In the genomic region with DNA sequence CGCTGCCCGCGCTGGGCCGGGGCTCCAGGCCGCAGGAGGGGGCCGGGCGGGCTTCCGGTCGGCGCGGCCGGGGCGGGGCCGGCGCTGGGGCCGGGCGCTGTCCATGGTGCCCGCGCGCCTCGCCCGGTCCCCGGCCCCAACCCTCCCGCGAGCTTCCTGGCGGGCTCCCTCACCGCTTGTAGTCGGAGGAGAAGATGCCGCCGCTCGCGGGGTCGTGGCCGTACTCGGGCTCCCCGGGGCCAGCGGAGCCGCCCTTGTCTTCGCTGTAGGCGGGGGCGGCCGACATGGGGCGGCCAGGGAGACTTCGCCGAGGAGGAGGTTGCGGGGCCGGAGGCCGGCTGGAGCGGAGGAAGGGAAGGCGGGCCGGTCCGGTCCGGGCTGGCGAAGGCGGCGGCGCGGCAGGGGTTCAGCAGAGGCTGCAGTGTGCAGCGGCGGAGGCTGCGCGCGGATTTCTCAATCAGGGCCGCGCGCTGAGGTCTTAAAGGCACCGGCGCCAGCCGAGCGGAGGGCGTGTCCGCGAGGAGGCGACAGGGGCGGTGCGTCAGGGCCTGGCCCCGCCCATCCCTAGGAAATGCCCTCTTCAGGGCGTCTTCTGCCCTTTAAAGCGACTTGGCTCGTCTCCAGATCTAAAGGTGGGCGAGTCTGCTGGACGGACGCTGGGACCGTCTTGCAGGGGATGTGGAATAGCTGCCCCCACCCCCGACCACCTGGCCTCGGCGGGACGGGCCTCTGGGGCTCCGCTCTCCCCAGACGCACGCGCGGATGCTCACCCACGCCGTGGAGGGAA, we compare ENCODE assay signal across 8 cellular contexts. TPM values are rescaled to one million over a fixed set of nuclear protein-coding genes. Genes with fewer than 3 reads are reported as not detected.
A peak's percentile ranks its signal among the peaks of the same experiment; 100 is the strongest.
DNase-seq lines count a peak whose midpoint lies in the region; ATAC-seq and TF ChIP-seq lines count a peak whose summit lies in the region.

AP3B2 (minus strand) TSS at position 455 of the 787 bp plus-strand sequence; CDS start at position 286, 169 bp downstream.

- no peak within 1 kb of the TSS for H3K27ac Mint-ChIP-seq in activated CD4-positive, alpha-beta memory T cell treated with anti-CD3 and anti-CD28 coated beads for 36 hours

- H3K36me3 ChIP-seq in lung (ENCODE audit: control insufficient read depth in 2 of 2, insufficient read depth in 2 of 2, low read length in 2 of 2), result no peaks in the 10 kb centered on the region

- POLR2A ChIA-PET in activated CD4-positive, alpha-beta memory T cell treated with anti-CD3 and anti-CD28 coated beads for 36 hours (lab: Charles Lee), result interaction anchor here (0.8 kb wide), 1 partner anchor 1408 kb away, joined by 3 read pairs; no protein-coding TSS in a partner anchor

- TF ChIP-seq CTCF in AG09309 (IDR thresholded peaks at IDR 0.05; ENCODE audit: control insufficient read depth, insufficient read depth, low read depth, low read length, missing control alignments), result no peak
- TF ChIP-seq CTCF in lung (IDR thresholded peaks at IDR 0.05; ENCODE audit: control extremely low read depth, extremely low read depth), result no peak

- H3K27me3 Mint-ChIP-seq in activated CD4-positive, alpha-beta memory T cell treated with anti-CD3 and anti-CD28 coated beads for 36 hours, result peaks cover 15% of the 10 kb centered on the region

- ATAC-seq in HG03442 (IDR thresholded peaks at IDR 0.05; ENCODE audit: unreplicated experiment) (peak; percentile 88), lung (ENCODE audit: insufficient read depth, low FRiP score) (peak; percentile 95)

- intact Hi-C loops in activated CD4-positive, alpha-beta memory T cell treated with anti-CD3 and anti-CD28 coated beads for 36 hours (cut with micrococcal nuclease), result loop anchor here (1.0 kb wide), 1 partner anchor 29 kb away; no protein-coding TSS in a partner anchor

- CTCF ChIA-PET in activated CD4-positive, alpha-beta memory T cell treated with anti-CD3 and anti-CD28 coated beads for 36 hours (lab: Charles Lee), result interaction anchor here (0.7 to 1.5 kb wide), 3 partner anchors 40 to 301 kb away, joined by 3 to 6 read pairs (median 3); no protein-coding TSS in a partner anchor

- peak; percentile 16 for DNase-seq in AG09309 (ENCODE audit: low read depth)
- peak; percentile 80 for DNase-seq in GM19240 (ENCODE audit: insufficient read length, low spot score)
- DNase-seq in NCI-H69 (lab: John Stamatoyannopoulos, UW), result peak; percentile 92
- DNase-seq in activated CD4-positive, alpha-beta memory T cell treated with anti-CD3 and anti-CD28 coated beads for 36 hours, result peak; percentile 76
- DNase-seq in ecto neural progenitor cell (ENCODE audit: low spot score), result peak; percentile 84
- DNase-seq in lung (ENCODE audit: low spot score), result peak; percentile 70
- DNase-seq in stimulated activated CD4-positive, alpha-beta T cell treated with anti-CD3 and anti-CD28 coated beads, TNF-alpha, amount 100 ng/mL, for 1 hour (ENCODE audit: low read depth in 3 of 3, low spot score in 1 of 3), result peak; percentile 9 to 52 (median 33)

- H3K4me3 ChIP-seq in AG09309 (ENCODE audit: control insufficient read depth, low read depth, low read length) (peak within 1 kb of the TSS; percentile 51), lung (peak within 1 kb of the TSS; percentile 60)

- H3K4me1 ChIP-seq in lung (ENCODE audit: control insufficient read depth in 2 of 2, insufficient read depth in 2 of 2, low read length in 2 of 2), result peaks cover 3% of the 10 kb centered on the region in 2 donors

- peak within 1 kb of the TSS; percentile 63 for H3K4me3 Mint-ChIP-seq in activated CD4-positive, alpha-beta memory T cell treated with anti-CD3 and anti-CD28 coated beads for 36 hours

- H3K4me1 Mint-ChIP-seq in activated CD4-positive, alpha-beta memory T cell treated with anti-CD3 and anti-CD28 coated beads for 36 hours (ENCODE audit: low read depth), result no peaks in the 10 kb centered on the region

- no peaks in the 10 kb centered on the region for H3K36me3 Mint-ChIP-seq in activated CD4-positive, alpha-beta memory T cell treated with anti-CD3 and anti-CD28 coated beads for 36 hours

- WGBS in lung, 2 donors, result 1 to 2% methylated on average over 69 to 95 of the region's 95 CpGs

- peaks cover 0 to 3% of the 10 kb centered on the region in 2 donors for H3K9me3 ChIP-seq in lung (ENCODE audit: control insufficient read depth in 2 of 2, insufficient read depth in 1 of 2, low read length in 1 of 2)

- no peak within 1 kb of the TSS for H3K27ac ChIP-seq in lung (ENCODE audit: low read depth in 1 of 2, low read length in 1 of 2)

- no peaks in the 10 kb centered on the region for H3K27me3 ChIP-seq in lung (ENCODE audit: control insufficient read depth, insufficient read depth)

- H3K9me3 Mint-ChIP-seq in activated CD4-positive, alpha-beta memory T cell treated with anti-CD3 and anti-CD28 coated beads for 36 hours, result no peaks in the 10 kb centered on the region

RNA-seq across cellular contexts. Expression of gene AP3B2, which starts in this region (rescaled TPM):
- under 1 TPM in 1 of 2 experiments, not detected in 1; 0.40 TPM for total RNA-seq in activated CD4-positive, alpha-beta memory T cell treated with anti-CD3 and anti-CD28 coated beads for 36 hours
- 1 to 10 TPM in 1 of 2 donors, under 1 TPM in 1; 0.94 to 2.2 TPM for total RNA-seq in lung
- 1 to 10 TPM in 1 of 2 donors, under 1 TPM in 1; 0.96 to 1.4 TPM for polyA plus RNA-seq in lung

Comparison
In these comparisons a context has a peak if more than half of its experiments do, and no peak if none do; other contexts are left out.
1. Peak in DNase-seq in activated CD4-positive, alpha-beta memory T cell treated with anti-CD3 and anti-CD28 coated beads for 36 hours; RNA of the gene not detected or under 1 TPM.
2. DNase-seq: peak in every context shown above with its lines; median percentile 92 in NCI-H69; 84 in ecto neural progenitor cell; 80 in GM19240; 76 in activated CD4-positive, alpha-beta memory T cell treated with anti-CD3 and anti-CD28 coated beads for 36 hours; 70 in lung; 33 in stimulated activated CD4-positive, alpha-beta T cell treated with anti-CD3 and anti-CD28 coated beads, TNF-alpha, amount 100 ng/mL, for 1 hour; 16 in AG09309.